25 cellular contexts compared by ENCODE assay signal in genomic region chr10:28853195-28853594, GRCh38.
DNase-seq lines count a peak whose midpoint lies in the region; ATAC-seq, FAIRE-seq and TF ChIP-seq lines count a peak whose summit lies in the region.
"Had no signal": no experiment of that assay in that cellular context is flagged by ENCODE, and none has a peak within 500 bp of the region (broad histone marks: within the 10 kb centered on the region; RNA-seq: fewer than 3 reads in every experiment).

No MANE protein-coding gene starts in this region.

- H2AFZ ChIP-seq in H1 (ENCODE audit: low read length) = 0 out of 2 replicates have a peak overlapping the region, but pooled peaks have one; percentile 13

- H3K36me3 ChIP-seq in H1 (ENCODE audit: control insufficient read depth in 2 of 4, insufficient read depth in 4 of 4, low read length in 3 of 4) (no peaks in the 10 kb centered on the region), esophagus muscularis mucosa (no peaks in the 10 kb centered on the region)
- H3K36me3 ChIP-seq in CD8-positive, alpha-beta T cell (ENCODE audit: insufficient read depth, low read length) = no peaks in the 10 kb centered on the region
- H3K36me3 ChIP-seq: prostate gland, SJCRH30, thoracic aorta had no signal

- H3K27me3 ChIP-seq in H1 (replicated peaks in 1 of 4; ENCODE audit: control insufficient read depth in 3 of 4, extremely low read depth in 1 of 4, insufficient read depth in 3 of 4, low read length in 3 of 4) (no peaks in the 10 kb centered on the region), esophagus muscularis mucosa (peaks cover 0 to 36% (median 0%) of the 10 kb centered on the region in 4 donors)
- no peaks in the 10 kb centered on the region for H3K27me3 ChIP-seq in CD8-positive, alpha-beta T cell (ENCODE audit: insufficient read depth, low read length)
- H3K27me3 ChIP-seq: SJCRH30 had no signal

- H2AK5ac ChIP-seq in H1 (ENCODE audit: low read depth, low read length) = peak overlapping the region; percentile 3; the same call in 1 of the 2 replicates

- H4K8ac ChIP-seq in H1 (ENCODE audit: extremely low read depth, insufficient read depth, low read length) = peak overlapping the region; percentile 1; the same call in 1 of the 2 replicates

- no peak overlapping the region for H2BK120ac ChIP-seq in H1 (replicated peaks; ENCODE audit: low read depth, low read length)

- H3K4me3 Mint-ChIP-seq in mesothelial cell of epicardium = no peak overlapping the region
- H3K4me3 Mint-ChIP-seq in CD8-positive, alpha-beta T cell = no peak overlapping the region
- H3K4me3 Mint-ChIP-seq: activated B cell treated with CpG ODN at 0.5 μM for 24 hours; activated T-cell treated with anti-CD3 and anti-CD28 coated beads, Interleukin-2, amount 50 U/mL, for 72 hours; CD4-positive, alpha-beta T cell; memory B cell; nephron progenitor cell had no signal

- TF ChIP-seq CTCF in H1 (IDR thresholded peaks at IDR 0.05; ENCODE audit: control extremely low read depth in 1 of 3, insufficient read depth in 1 of 3, low read depth in 1 of 3, low read length in 3 of 3) = no peak
- no peak for TF ChIP-seq CTCF in mesothelial cell of epicardium (IDR thresholded peaks at IDR 0.05; ENCODE audit: unreplicated experiment)
- TF ChIP-seq CTCF in coronary artery (IDR thresholded peaks at IDR 0.05) = no peak
- TF ChIP-seq CTCF in CD8-positive, alpha-beta T cell (IDR thresholded peaks at IDR 0.05) = no peak
- no peak for TF ChIP-seq CTCF in GM20000 (IDR thresholded peaks at IDR 0.05; ENCODE audit: extremely low read depth, missing control alignments)
- TF ChIP-seq CTCF in esophagus muscularis mucosa (IDR thresholded peaks at IDR 0.05) = no peak

- no peak overlapping the region for H2BK20ac ChIP-seq in H1 (ENCODE audit: low read length)

- no peaks in the 10 kb centered on the region for H3K79me1 ChIP-seq in H1 (ENCODE audit: low read depth, low read length)

- no peak overlapping the region for H3K4ac ChIP-seq in H1 (replicated peaks; ENCODE audit: insufficient read length, low read depth, low read length)

- H3K9me3 ChIP-seq in H1 (ENCODE audit: insufficient read depth in 2 of 2, low read depth in 1 of 2, low read length in 1 of 2) = no peaks in the 10 kb centered on the region
- H3K9me3 ChIP-seq in CD8-positive, alpha-beta T cell (ENCODE audit: low read length) = no peaks in the 10 kb centered on the region
- H3K9me3 ChIP-seq in esophagus muscularis mucosa = no peaks in the 10 kb centered on the region
- H3K9me3 ChIP-seq: prostate gland, SJCRH30, thoracic aorta had no signal

- peaks cover 9% of the 10 kb centered on the region for H3K9me3 Mint-ChIP-seq in mesothelial cell of epicardium
- no peaks in the 10 kb centered on the region for H3K9me3 Mint-ChIP-seq in CD8-positive, alpha-beta T cell
- H3K9me3 Mint-ChIP-seq: activated B cell treated with CpG ODN at 0.5 μM for 24 hours; activated T-cell treated with anti-CD3 and anti-CD28 coated beads, Interleukin-2, amount 50 U/mL, for 72 hours; CD4-positive, alpha-beta T cell had no signal

- H3K56ac ChIP-seq in H1 (replicated peaks; ENCODE audit: insufficient read length, low read depth, low read length) = no peak overlapping the region

- no peak overlapping the region for H3K4me2 ChIP-seq in H1 (ENCODE audit: insufficient read depth in 1 of 2, low read depth in 2 of 2, low read length in 2 of 2)

- H3K27me3 Mint-ChIP-seq in mesothelial cell of epicardium (ENCODE audit: low read depth) = no peaks in the 10 kb centered on the region
- peaks cover 6% of the 10 kb centered on the region for H3K27me3 Mint-ChIP-seq in CD8-positive, alpha-beta T cell (ENCODE audit: low read depth)
- H3K27me3 Mint-ChIP-seq: activated B cell treated with CpG ODN at 0.5 μM for 24 hours, memory B cell had no signal

- no peak for TF ChIP-seq POLR2A in H1 (IDR thresholded peaks at IDR 0.05; ENCODE audit: control extremely low read depth in 1 of 2, low read depth in 2 of 2, low read length in 2 of 2)
- TF ChIP-seq POLR2A in esophagus muscularis mucosa (IDR thresholded peaks at IDR 0.05; ENCODE audit: low read depth) = no peak

- no peak overlapping the region for H4K5ac ChIP-seq in H1 (ENCODE audit: insufficient read length, low read depth, low read length)

- CTCF ChIA-PET in H1 (lab: Charles Lee; ENCODE audit: partially characterized antibody) = no interaction called here
- CTCF ChIA-PET in CD8-positive, alpha-beta T cell (lab: Charles Lee) = no interaction called here

- H3K18ac ChIP-seq in H1 (ENCODE audit: extremely low read depth, low read length) = no peak overlapping the region

- peak overlapping the region; percentile 87 for H3K27ac Mint-ChIP-seq in mesothelial cell of epicardium
- no peak overlapping the region for H3K27ac Mint-ChIP-seq in CD8-positive, alpha-beta T cell
- H3K27ac Mint-ChIP-seq: activated B cell treated with CpG ODN at 0.5 μM for 24 hours; activated naive CD4-positive, alpha-beta T cell treated with anti-CD3 and anti-CD28 coated beads, Interleukin-2, amount 50 U/mL, for 72 hours; activated T-cell treated with anti-CD3 and anti-CD28 coated beads, Interleukin-2, amount 50 U/mL, for 72 hours; CD4-positive, alpha-beta T cell; memory B cell had no signal

- H3K79me2 ChIP-seq in H1 (ENCODE audit: control insufficient read depth in 1 of 2, insufficient read depth in 2 of 2, low read length in 2 of 2) = no peaks in the 10 kb centered on the region

- no peak overlapping the region for H3K9ac ChIP-seq in H1 (replicated peaks in 1 of 4; ENCODE audit: extremely low read depth in 1 of 4, low read depth in 3 of 4, low read length in 3 of 4)

- H3K4me3 ChIP-seq in H1 (ENCODE audit: extremely low read depth in 1 of 4, insufficient read depth in 2 of 4, low read depth in 3 of 4, low read length in 4 of 4) (no peak overlapping the region), coronary artery (no peak overlapping the region), esophagus muscularis mucosa (no peak overlapping the region)
- no peak overlapping the region for H3K4me3 ChIP-seq in CD8-positive, alpha-beta T cell (ENCODE audit: low read depth, low read length)
- H3K4me3 ChIP-seq: prostate gland, SJCRH30, thoracic aorta had no signal

- no peak overlapping the region for H3K14ac ChIP-seq in H1 (ENCODE audit: insufficient read length)

- FAIRE-seq in H1 (lab: Jason Lieb, UNC) = no peak

- WGBS in H1 (ENCODE audit: extremely low coverage in 1 of 2, insufficient coverage in 1 of 2, insufficient read length in 1 of 2, insufficient replicate concordance in 2 of 2, low coverage in 1 of 2, low lambda C conversion rate in 2 of 2, missing lambda C conversion rate in 1 of 2), 2 experiments = 93% methylated on average over 5 of the region's 5 CpGs; no CpG with 5 or more reads in 1 of the 2 experiments
- WGBS in esophagus muscularis mucosa = 27% methylated on average over 5 of the region's 5 CpGs

- H3K27ac ChIP-seq in H1 (ENCODE audit: low read depth, low read length) (no peak overlapping the region), coronary artery (no peak overlapping the region), esophagus muscularis mucosa (replicated peaks in 1 of 4) (no peak overlapping the region)
- H3K27ac ChIP-seq in CD8-positive, alpha-beta T cell (ENCODE audit: low read depth, low read length) = no peak overlapping the region
- H3K27ac ChIP-seq: prostate gland, SJCRH30, thoracic aorta had no signal

- no peak overlapping the region for H3K23ac ChIP-seq in H1 (ENCODE audit: insufficient read length)

- H3K36me3 Mint-ChIP-seq in mesothelial cell of epicardium = peaks cover 7% of the 10 kb centered on the region
- no peaks in the 10 kb centered on the region for H3K36me3 Mint-ChIP-seq in CD8-positive, alpha-beta T cell
- H3K36me3 Mint-ChIP-seq: activated naive CD4-positive, alpha-beta T cell treated with anti-CD3 and anti-CD28 coated beads, Interleukin-2, amount 50 U/mL, for 72 hours; memory B cell had no signal

- no peak overlapping the region for H4K91ac ChIP-seq in H1 (replicated peaks; ENCODE audit: insufficient read length, low read length)

- TF ChIP-seq RAD21 in H1 (IDR thresholded peaks at IDR 0.05 in 1 of 2, conservative IDR thresholded peaks at IDR 0.05 in 1 of 2; ENCODE audit: low read depth in 2 of 2, low read length in 2 of 2) = no peak

- peak; percentile 20 for DNase-seq in AG08395 (ENCODE audit: low spot score)
- peak; percentile 63 for DNase-seq in M059J (ENCODE audit: low read depth)
- no peak for DNase-seq in H1 (ENCODE audit: low read depth in 1 of 2, low spot score in 2 of 2)
- peak; percentile 32 to 62 for DNase-seq in mesothelial cell of epicardium (ENCODE audit: low spot score in 2 of 2, unreplicated experiment in 2 of 2)
- no peak for DNase-seq in coronary artery (ENCODE audit: low spot score)
- no peak for DNase-seq in CD8-positive, alpha-beta T cell
- DNase-seq in GM20000 (ENCODE audit: low spot score) = no peak
- DNase-seq in esophagus muscularis mucosa (ENCODE audit: extremely low spot score) = no peak
- DNase-seq: activated B cell treated with CpG ODN at 0.5 μM for 24 hours; activated CD8-positive, alpha-beta memory T cell treated with anti-CD3 and anti-CD28 coated beads for 24 hours; activated T-cell treated with anti-CD3 and anti-CD28 coated beads, Interleukin-2, amount 50 U/mL, for 72 hours; CD4-positive, alpha-beta T cell; DMS79 treated with DMSO at 0.1 percent for 48 hours; GOT3; head of caudate nucleus; KBM-7; NCI-H1092 treated with DMSO at 0.1 percent for 48 hours; nephron progenitor cell; T-helper 2 cell had no signal

- TF ChIP-seq EP300 in H1 (IDR thresholded peaks at IDR 0.05; ENCODE audit: borderline replicate concordance in 1 of 2, low read depth in 2 of 2, low read length in 2 of 2) (no peak), esophagus muscularis mucosa (IDR thresholded peaks at IDR 0.05) (no peak)

- H3K23me2 ChIP-seq in H1 (ENCODE audit: low read depth, low read length) = no peaks in the 10 kb centered on the region

- H2BK5ac ChIP-seq in H1 (ENCODE audit: low read depth, low read length) = no peak overlapping the region

- H2BK12ac ChIP-seq in H1 (ENCODE audit: low read depth, low read length) = no peak overlapping the region

- POLR2A ChIA-PET in H1 (lab: Charles Lee; ENCODE audit: partially characterized antibody) = no interaction called here
- POLR2A ChIA-PET in CD8-positive, alpha-beta T cell (lab: Charles Lee) = no interaction called here

- H2BK15ac ChIP-seq in H1 (ENCODE audit: low read length) = no peak overlapping the region

- no peak for ATAC-seq in CD8-positive, alpha-beta T cell
- ATAC-seq: activated naive CD4-positive, alpha-beta T cell treated with anti-CD3 and anti-CD28 coated beads, Interleukin-2, amount 50 U/mL, for 72 hours; activated T-cell treated with anti-CD3 and anti-CD28 coated beads, Interleukin-2, amount 50 U/mL, for 72 hours; esophagus mucosa had no signal

- intact Hi-C loops in CD8-positive, alpha-beta T cell (cut with DNase I, micrococcal nuclease) = no loop called here
- intact Hi-C loops in esophagus muscularis mucosa (cut with DNase I) = no loop called here

- H3K4me1 Mint-ChIP-seq in mesothelial cell of epicardium = peaks cover 34% of the 10 kb centered on the region
- H3K4me1 Mint-ChIP-seq in CD8-positive, alpha-beta T cell (ENCODE audit: low read depth) = no peaks in the 10 kb centered on the region
- H3K4me1 Mint-ChIP-seq: activated B cell treated with CpG ODN at 0.5 μM for 24 hours, memory B cell had no signal

- H3K4me1 ChIP-seq in H1 (replicated peaks in 1 of 4; ENCODE audit: control insufficient read depth in 3 of 4, insufficient read depth in 4 of 4, low read length in 3 of 4) (no peaks in the 10 kb centered on the region), esophagus muscularis mucosa (peaks cover 4 to 8% (median 5%) of the 10 kb centered on the region in 4 donors)
- no peaks in the 10 kb centered on the region for H3K4me1 ChIP-seq in CD8-positive, alpha-beta T cell (ENCODE audit: insufficient read depth, low read length)
- H3K4me1 ChIP-seq: prostate gland, SJCRH30 had no signal

- no peaks in the 10 kb centered on the region for H4K20me1 ChIP-seq in H1 (replicated peaks in 1 of 2; ENCODE audit: control insufficient read depth in 1 of 2, insufficient read depth in 2 of 2, low read length in 2 of 2)

Comparison
In these comparisons a context has a peak if more than half of its experiments do, and no peak if none do; other contexts are left out.
1. DNase-seq: peak in AG08395 (single experiment), M059J (single experiment) and mesothelial cell of epicardium (2 of 2); none in H1 (0 of 2), coronary artery (single experiment), CD8-positive, alpha-beta T cell (0 of 7), GM20000 (single experiment) and esophagus muscularis mucosa (single experiment).